In genomic region chr7:47565841-47566240, GRCh38 we compare ENCODE assay signal across 30 cellular contexts.
"Had no signal": no experiment of that assay in that cellular context is flagged by ENCODE, and none has a peak within 500 bp of the region (broad histone marks: within the 10 kb centered on the region; RNA-seq: fewer than 3 reads in every experiment).

No MANE protein-coding gene starts in this region.

- H3K27ac ChIP-seq: ascending aorta, dorsolateral prefrontal cortex, esophagus muscularis mucosa, gastrocnemius medialis, left lung, parathyroid adenoma, right lobe of liver, skin epidermis, testis, upper lobe of left lung had no signal

- H3K9me3 Mint-ChIP-seq: activated T-cell treated with anti-CD3 and anti-CD28 coated beads, Interleukin-2, amount 50 U/mL, for 24 hours; activated T-helper 2 cell treated with anti-CD3 and anti-CD28 coated beads, Interferon-gamma antibody, Interleukin-2, Interleukin-4, amounts not matched to agents 10 μg/mL and 5 μg/mL and 100 μg/mL, durations not matched to agents 14 hours and 24 hours and 36 hours; stimulated activated naive B cell treated with anti-CD40 and anti-IgM and Interleukin-4, amounts not matched to agents 10 μg/mL and 1 μg/mL and 100 μg/mL, for 72 hours had no signal

- H3K36me3 ChIP-seq: adrenal gland, ascending aorta, esophagus muscularis mucosa, gastrocnemius medialis, left lung, right lobe of liver, upper lobe of left lung had no signal

- H3K4me3 Mint-ChIP-seq: activated CD4-positive, alpha-beta T cell treated with anti-CD3 and anti-CD28 coated beads for 36 hours; activated naive CD8-positive, alpha-beta T cell; activated T-cell treated with anti-CD3 and anti-CD28 coated beads, Interleukin-2, amount 50 U/mL, for 24 hours; effector memory CD8-positive, alpha-beta T cell; nephron progenitor cell; stimulated activated naive B cell treated with anti-CD40 and anti-IgM and Interleukin-4, amounts not matched to agents 10 μg/mL and 1 μg/mL and 100 μg/mL, for 72 hours had no signal

- H2AFZ ChIP-seq: parathyroid adenoma had no signal

- H3K27me3 Mint-ChIP-seq: stimulated activated naive B cell treated with anti-CD40 and anti-IgM and Interleukin-4, amounts not matched to agents 10 μg/mL and 1 μg/mL and 100 μg/mL, for 72 hours had no signal

- H3K27me3 ChIP-seq: adrenal gland, ascending aorta, dorsolateral prefrontal cortex, esophagus muscularis mucosa, gastrocnemius medialis, left lung, right lobe of liver, testis, upper lobe of left lung had no signal

- H3K9ac ChIP-seq: parathyroid adenoma had no signal

- FAIRE-seq: colon, TTC549 had no signal

- H3K9me3 ChIP-seq: adrenal gland, ascending aorta, esophagus muscularis mucosa, gastrocnemius medialis, left lung, right lobe of liver, testis, upper lobe of left lung had no signal

- H3K36me3 Mint-ChIP-seq: activated naive CD8-positive, alpha-beta T cell had no signal

- H3K27ac Mint-ChIP-seq: activated CD4-positive, alpha-beta T cell treated with anti-CD3 and anti-CD28 coated beads for 36 hours; activated naive CD8-positive, alpha-beta T cell; activated T-cell treated with anti-CD3 and anti-CD28 coated beads, Interleukin-2, amount 50 U/mL, for 24 hours; activated T-helper 2 cell treated with anti-CD3 and anti-CD28 coated beads, Interferon-gamma antibody, Interleukin-2, Interleukin-4, amounts not matched to agents 10 μg/mL and 5 μg/mL and 100 μg/mL, durations not matched to agents 14 hours and 24 hours and 36 hours; effector memory CD8-positive, alpha-beta T cell; nephron progenitor cell; stimulated activated naive B cell treated with anti-CD40 and anti-IgM and Interleukin-4, amounts not matched to agents 10 μg/mL and 1 μg/mL and 100 μg/mL, for 72 hours had no signal

- DNase-seq: activated CD4-positive, alpha-beta T cell treated with anti-CD3 and anti-CD28 coated beads for 36 hours; activated CD4-positive, alpha-beta T cell treated with anti-CD3 and anti-CD28 coated beads, Interleukin-2, amount 50 U/mL, for 4 hours; activated CD8-positive, alpha-beta memory T cell treated with anti-CD3 and anti-CD28 coated beads for 24 hours; activated CD8-positive, alpha-beta memory T cell treated with anti-CD3 and anti-CD28 coated beads, Interleukin-2, amount 50 U/mL, for 4 hours; activated naive CD4-positive, alpha-beta T cell; activated T-cell treated with anti-CD3 and anti-CD28 coated beads, Interleukin-2, amount 50 U/mL, for 24 hours; adrenal gland; central memory CD4-positive, alpha-beta T cell; dorsolateral prefrontal cortex; effector memory CD8-positive, alpha-beta T cell; gastrocnemius medialis; hippocampal formation; kidney glomerular epithelial cell; left lung; nephron progenitor cell; nucleus accumbens; stimulated activated CD4-positive, alpha-beta T cell treated with anti-CD3 and anti-CD28 coated beads, Interleukin-15, amount 100 ng/mL, for 24 hours; stimulated activated naive B cell treated with anti-CD40 and anti-IgM and Interleukin-4, amounts not matched to agents 10 μg/mL and 1 μg/mL and 100 μg/mL, for 72 hours; T-helper 1 cell; testis; upper lobe of left lung had no signal

- H3K4me1 Mint-ChIP-seq: activated CD4-positive, alpha-beta T cell treated with anti-CD3 and anti-CD28 coated beads for 36 hours had no signal

- ATAC-seq: activated CD4-positive, alpha-beta T cell treated with anti-CD3 and anti-CD28 coated beads for 36 hours; effector memory CD8-positive, alpha-beta T cell; gastrocnemius medialis; left lung; right lobe of liver; stimulated activated naive B cell treated with anti-CD40 and anti-IgM and Interleukin-4, amounts not matched to agents 10 μg/mL and 1 μg/mL and 100 μg/mL, for 72 hours had no signal

- H3K4me3 ChIP-seq: adrenal gland, ascending aorta, dorsolateral prefrontal cortex, esophagus muscularis mucosa, gastrocnemius medialis, left lung, right lobe of liver, skin epidermis, testis, upper lobe of left lung had no signal
